In genomic region chr14:68210729-68211299, GRCh38 we compare ENCODE assay signal across 1 cellular context.
TF ChIP-seq lines count a peak whose summit lies in the region.

No MANE protein-coding gene starts in this region.

TF ChIP-seq in IMR-90, 13 proteins besides CTCF, POLR2A, EP300 and RAD21:
- TF ChIP-seq RCOR1 (IDR thresholded peaks at IDR 0.05; ENCODE audit: insufficient replicate concordance, low read length), result peak; percentile 64
- peak; percentile 71 for TF ChIP-seq CEBPB (IDR thresholded peaks at IDR 0.05; ENCODE audit: low read depth, low read length)
- peak; percentile 62 for TF ChIP-seq BHLHE40 (IDR thresholded peaks at IDR 0.05; ENCODE audit: low read depth, low read length)
- TF ChIP-seq MXI1 (IDR thresholded peaks at IDR 0.05; ENCODE audit: borderline replicate concordance, low read depth, low read length), result peak; percentile 95
- TF ChIP-seq USF2 (IDR thresholded peaks at IDR 0.05; ENCODE audit: low read depth, low read length), result peak; percentile 45; the same call in 1 of the 2 replicates
- TF ChIP-seq FOS (IDR thresholded peaks at IDR 0.05; ENCODE audit: low read depth, low read length), result peak; percentile 71
- no peak for TF ChIP-seq ELK1 (IDR thresholded peaks at IDR 0.05; ENCODE audit: borderline replicate concordance, low read depth, low read length)
- TF ChIP-seq MAFK (IDR thresholded peaks at IDR 0.05; ENCODE audit: low read depth, low read length), result 0 out of 2 replicates have a peak, but pooled peaks have one; percentile 13
- no peak for TF ChIP-seq RFX5 (IDR thresholded peaks at IDR 0.05; ENCODE audit: low read depth, low read length)
- peak; percentile 12; the same call in 1 of the 2 replicates for TF ChIP-seq MAZ (IDR thresholded peaks at IDR 0.05; ENCODE audit: borderline replicate concordance, low read depth, low read length)
